In the genomic region with DNA sequence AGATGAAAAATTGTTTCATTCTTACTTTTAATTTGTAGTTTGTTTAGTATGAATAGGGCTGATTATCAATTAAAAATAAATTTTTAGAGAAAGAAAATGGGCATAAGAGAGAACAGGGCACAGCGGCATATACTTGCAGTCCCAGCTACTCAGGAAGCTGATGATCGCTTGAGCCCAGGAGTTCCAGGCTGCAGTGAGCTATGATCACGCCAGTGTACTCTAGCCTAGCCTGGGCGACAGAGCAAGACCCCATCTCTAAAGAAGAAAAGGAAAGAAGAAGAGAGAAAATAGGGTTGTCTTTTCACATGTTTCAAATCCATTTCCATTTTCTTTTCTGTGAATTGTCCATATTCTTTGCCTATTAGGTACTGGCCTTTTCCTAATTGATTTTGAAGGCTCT, we compare ENCODE assay signal across 17 cellular contexts.
"Had no signal": no experiment of that assay in that cellular context is flagged by ENCODE, and none has a peak within 500 bp of the region (broad histone marks: within the 10 kb centered on the region; RNA-seq: fewer than 3 reads in every experiment).

No MANE protein-coding gene starts in this region.

- H3K4me3 Mint-ChIP-seq: activated T-helper 1 cell treated with anti-CD3 and anti-CD28 coated beads, Interleukin-12 subunit alpha, Interleukin-12 subunit beta, Interleukin-2, Interleukin-4 antibody, amounts not matched to agents 30 ng/mL and 10 ng/mL and 1 ng/mL, durations not matched to agents 14 hours and 24 hours and 36 hours; dendritic cell treated with granulocyte-macrophage colony-stimulating factor and Interleukin-4, amounts not matched to agents 40 ng/mL and 50 ng/mL, for 4 days had no signal

- ATAC-seq: activated naive CD4-positive, alpha-beta T cell treated with anti-CD3 and anti-CD28 coated beads, Interleukin-2, amount 50 U/mL, for 72 hours; left lobe of liver; stimulated activated naive CD8-positive, alpha-beta T cell treated with anti-CD3 and anti-CD28 coated beads, Interleukin-15, Interleukin-2, amounts not matched to agents 100 U/mL and 50 U/mL, for 24 hours had no signal

- DNase-seq: activated CD4-positive, alpha-beta T cell treated with anti-CD3 and anti-CD28 coated beads, Interleukin-2, amount 50 U/mL, for 4 hours; activated CD4-positive, CD25-positive, alpha-beta regulatory T cell treated with anti-CD3 and anti-CD28 coated beads, Interleukin-2, amount 50 U/mL, for 72 hours; activated gamma-delta T cell treated with Interleukin-2 at 50 U/mL for 16 hours; activated T-cell treated with anti-CD3 and anti-CD28 coated beads for 4 hours; adrenal gland; effector memory CD4-positive, alpha-beta T cell; hippocampal formation; islet precursor cell; stimulated activated naive CD8-positive, alpha-beta T cell treated with anti-CD3 and anti-CD28 coated beads, Interleukin-15, Interleukin-2, amounts not matched to agents 100 U/mL and 50 U/mL, for 24 hours; T1000 had no signal

- H3K4me3 ChIP-seq: adrenal gland, lung, prostate gland, right atrium auricular region had no signal

- H3K27me3 ChIP-seq: adrenal gland, right atrium auricular region had no signal

- H3K9me3 Mint-ChIP-seq: activated T-helper 1 cell treated with anti-CD3 and anti-CD28 coated beads, Interleukin-12 subunit alpha, Interleukin-12 subunit beta, Interleukin-2, Interleukin-4 antibody, amounts not matched to agents 30 ng/mL and 10 ng/mL and 1 ng/mL, durations not matched to agents 14 hours and 24 hours and 36 hours; dendritic cell treated with granulocyte-macrophage colony-stimulating factor and Interleukin-4, amounts not matched to agents 40 ng/mL and 50 ng/mL, for 4 days had no signal

- H3K27ac Mint-ChIP-seq: activated naive CD4-positive, alpha-beta T cell treated with anti-CD3 and anti-CD28 coated beads, Interleukin-2, amount 50 U/mL, for 72 hours; activated T-helper 1 cell treated with anti-CD3 and anti-CD28 coated beads, Interleukin-12 subunit alpha, Interleukin-12 subunit beta, Interleukin-2, Interleukin-4 antibody, amounts not matched to agents 30 ng/mL and 10 ng/mL and 1 ng/mL, durations not matched to agents 14 hours and 24 hours and 36 hours; dendritic cell treated with granulocyte-macrophage colony-stimulating factor and Interleukin-4, amounts not matched to agents 40 ng/mL and 50 ng/mL, for 4 days had no signal

- H3K9me3 ChIP-seq: adrenal gland, prostate gland, right atrium auricular region had no signal

- H3K36me3 ChIP-seq: adrenal gland, prostate gland, right atrium auricular region had no signal

- H3K27ac ChIP-seq: adrenal gland, prostate gland, right atrium auricular region had no signal

- H3K27me3 Mint-ChIP-seq: dendritic cell treated with granulocyte-macrophage colony-stimulating factor and Interleukin-4, amounts not matched to agents 40 ng/mL and 50 ng/mL, for 4 days had no signal
